In the genomic region with DNA sequence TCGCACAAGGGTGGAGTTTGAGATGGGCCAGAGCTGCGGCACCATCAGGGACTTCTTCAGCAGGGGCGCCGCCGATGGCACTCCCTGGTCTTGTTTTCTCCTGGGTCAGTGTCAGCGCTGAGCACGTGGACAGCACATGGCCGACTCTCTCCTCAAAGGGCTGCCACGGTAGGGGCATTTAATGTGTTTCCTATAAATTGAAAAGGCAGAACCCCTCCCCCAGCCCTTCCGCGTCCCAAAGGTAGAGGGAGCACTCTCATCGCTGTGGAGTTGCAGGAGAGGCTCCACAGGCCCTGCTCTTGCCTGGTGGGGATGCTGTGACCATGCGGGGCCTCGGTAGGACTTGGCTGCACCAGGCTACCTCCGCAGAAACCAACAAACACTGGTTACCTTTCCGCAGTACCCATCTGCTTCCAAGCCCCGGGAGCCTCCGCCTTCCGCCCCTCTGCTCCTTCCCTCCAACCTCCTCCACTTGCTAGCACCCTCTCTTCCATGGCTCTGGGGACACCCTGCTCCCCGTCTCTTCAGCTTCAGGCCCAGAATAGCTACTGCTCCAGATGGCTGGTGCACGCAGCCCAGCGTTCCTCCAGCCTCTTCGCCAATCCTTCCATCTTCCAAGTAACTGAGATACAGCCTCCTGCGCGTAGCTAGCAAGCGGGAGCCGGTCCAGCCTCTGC, we compare ENCODE assay signal across 14 cellular contexts.
A peak's percentile ranks its signal among the peaks of the same experiment; 100 is the strongest.
DNase-seq lines count a peak whose midpoint lies in the region; ATAC-seq and TF ChIP-seq lines count a peak whose summit lies in the region.
"Had no signal": no experiment of that assay in that cellular context is flagged by ENCODE, and none has a peak within 500 bp of the region (broad histone marks: within the 10 kb centered on the region; RNA-seq: fewer than 3 reads in every experiment).

No MANE protein-coding gene starts in this region.

- H3K4me2 ChIP-seq in neural progenitor cell, result no peak overlapping the region

- no peaks in the 10 kb centered on the region for H3K36me3 Mint-ChIP-seq in neural progenitor cell
- H3K36me3 Mint-ChIP-seq: activated CD4-positive, alpha-beta memory T cell treated with anti-CD3 and anti-CD28 coated beads for 36 hours had no signal

- H3K4me3 Mint-ChIP-seq in neural progenitor cell, result no peak overlapping the region
- H3K4me3 Mint-ChIP-seq: activated CD4-positive, alpha-beta memory T cell treated with anti-CD3 and anti-CD28 coated beads for 36 hours had no signal

- WGBS in ovary, 3 donors, result 79 to 81% (median 79%) methylated on average over 27 of the region's 27 CpGs

- H3F3A ChIP-seq in neural progenitor cell (ENCODE audit: low read depth), result no peaks in the 10 kb centered on the region

- TF ChIP-seq EP300 in ovary (IDR thresholded peaks at IDR 0.05), result no peak

- TF ChIP-seq CTCF in LNCAP (IDR thresholded peaks at IDR 0.05), result peak; percentile 23; the same call in 1 of the 2 replicates
- peak; percentile 47 for TF ChIP-seq CTCF in neural progenitor cell (IDR thresholded peaks at IDR 0.05)
- no peak for TF ChIP-seq CTCF in ovary (IDR thresholded peaks at IDR 0.05)

- H3K27ac ChIP-seq in neural progenitor cell (no peak overlapping the region), ovary (no peak overlapping the region)
- H3K27ac ChIP-seq: parathyroid adenoma had no signal

- peaks cover 4% of the 10 kb centered on the region for H3K9me3 Mint-ChIP-seq in neural progenitor cell

- no peak overlapping the region for H3K9ac ChIP-seq in neural progenitor cell
- H3K9ac ChIP-seq: parathyroid adenoma had no signal

- no peak for TF ChIP-seq POLR2A in ovary (IDR thresholded peaks at IDR 0.05)

- H3K4me1 ChIP-seq in neural progenitor cell, result no peaks in the 10 kb centered on the region
- H3K4me1 ChIP-seq in ovary (ENCODE audit: insufficient read depth), result no peaks in the 10 kb centered on the region
- H3K4me1 ChIP-seq: parathyroid adenoma had no signal

- ATAC-seq in GM21423 (IDR thresholded peaks at IDR 0.05; ENCODE audit: unreplicated experiment), result no peak

- intact Hi-C loops in ovary (cut with DNase I), result no loop called here

- no peaks in the 10 kb centered on the region for H3K79me2 ChIP-seq in neural progenitor cell (ENCODE audit: low read depth)
- H3K79me2 ChIP-seq: parathyroid adenoma had no signal

- DNase-seq in NCI-H2196 (lab: John Stamatoyannopoulos, UW; ENCODE audit: unreplicated experiment), result peak; percentile 5
- DNase-seq in NCI-H2196 treated with DMSO at 0.1 percent for 48 hours (lab: John Stamatoyannopoulos, UW; ENCODE audit: unreplicated experiment), result no peak
- DNase-seq in ecto neural progenitor cell (ENCODE audit: low spot score), result peak; percentile 54
- DNase-seq in neural progenitor cell (ENCODE audit: low spot score), result peak; percentile 56
- DNase-seq in ovary, result no peak
- DNase-seq in NCI-H446 (lab: John Stamatoyannopoulos, UW), result no peak
- DNase-seq: activated CD4-positive, alpha-beta memory T cell treated with anti-CD3 and anti-CD28 coated beads for 36 hours; Calu3; effector CD4-positive, alpha-beta T cell; kidney; T1000 had no signal

- no peak overlapping the region for H3K27ac Mint-ChIP-seq in neural progenitor cell
- H3K27ac Mint-ChIP-seq: activated CD4-positive, alpha-beta memory T cell treated with anti-CD3 and anti-CD28 coated beads for 36 hours had no signal

- no peak overlapping the region for H3K4me3 ChIP-seq in neural progenitor cell
- no peak overlapping the region for H3K4me3 ChIP-seq in ovary

- no peaks in the 10 kb centered on the region for H3K27me3 ChIP-seq in neural progenitor cell
- no peaks in the 10 kb centered on the region for H3K27me3 ChIP-seq in ovary

- H3K4me1 Mint-ChIP-seq in neural progenitor cell, result no peaks in the 10 kb centered on the region

- no peaks in the 10 kb centered on the region for H4K20me1 ChIP-seq in neural progenitor cell (ENCODE audit: low read depth)

- H3K9me3 ChIP-seq in neural progenitor cell (ENCODE audit: low read depth) (no peaks in the 10 kb centered on the region), ovary (no peaks in the 10 kb centered on the region)

- peaks cover 8% of the 10 kb centered on the region for H3K27me3 Mint-ChIP-seq in neural progenitor cell (ENCODE audit: insufficient read depth, low read depth)

- no peaks in the 10 kb centered on the region for H3K36me3 ChIP-seq in neural progenitor cell
- H3K36me3 ChIP-seq in ovary, result no peaks in the 10 kb centered on the region

- peak overlapping the region; percentile 34 for H2AFZ ChIP-seq in neural progenitor cell (replicated peaks)
- H2AFZ ChIP-seq: parathyroid adenoma had no signal

Comparison
In these comparisons a context has a peak if more than half of its experiments do, and no peak if none do; other contexts are left out.
1. DNase-seq: peak in NCI-H2196 (single experiment), ecto neural progenitor cell (single experiment) and neural progenitor cell (single experiment); none in NCI-H2196 treated with DMSO at 0.1 percent for 48 hours (single experiment), ovary (0 of 5) and NCI-H446 (0 of 2).
2. CTCF ChIP-seq: peak in LNCAP (single experiment) and neural progenitor cell (single experiment); none in ovary (0 of 3).